Comparison of ENCODE assay signal across 1 cellular context in the genomic region with DNA sequence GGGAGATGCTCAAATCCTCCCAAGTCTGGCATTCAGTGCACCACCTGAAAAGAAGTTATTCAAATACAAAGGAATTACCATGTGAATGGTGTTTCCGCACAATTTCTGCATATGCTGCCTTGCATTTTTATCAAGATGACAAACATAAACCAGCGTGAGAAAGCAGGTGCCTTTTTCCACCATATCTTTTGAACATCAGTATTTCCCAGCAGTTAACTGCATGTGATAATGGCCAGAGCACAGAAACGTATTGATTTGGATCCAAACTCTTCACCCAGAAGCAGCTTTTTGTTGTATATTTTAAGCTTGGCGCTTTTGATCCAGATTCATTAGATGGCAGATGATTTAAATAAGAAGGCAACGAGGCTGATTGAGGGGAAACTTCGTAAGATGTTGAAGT.
TF ChIP-seq lines count a peak whose summit lies in the region.

No MANE protein-coding gene starts in this region.

TF ChIP-seq in SK-N-SH, 30 proteins besides CTCF, POLR2A, EP300 and RAD21 (continued from another document):
- TF ChIP-seq MEF2A (IDR thresholded peaks at IDR 0.05; ENCODE audit: borderline replicate concordance, low read depth) (no peak), CHD2 (IDR thresholded peaks at IDR 0.05; ENCODE audit: low read length, partially characterized antibody) (peak; percentile 17), SIN3A (IDR thresholded peaks at IDR 0.05; ENCODE audit: borderline replicate concordance, low read depth, low read length) (no peak), TCF12 (IDR thresholded peaks at IDR 0.05) (no peak), TAF1 (IDR thresholded peaks at IDR 0.05; ENCODE audit: borderline replicate concordance, low read depth, low read length) (no peak), POLR2AphosphoS5 (IDR thresholded peaks at IDR 0.05; ENCODE audit: low read depth, low read length) (no peak), YY1 (IDR thresholded peaks at IDR 0.05; ENCODE audit: low read depth) (no peak), FOSL2 (IDR thresholded peaks at IDR 0.05; ENCODE audit: borderline replicate concordance, low read depth) (no peak), RXRA (IDR thresholded peaks at IDR 0.05; ENCODE audit: borderline replicate concordance, low read depth) (no peak), FOXM1 (IDR thresholded peaks at IDR 0.05; ENCODE audit: low read depth) (no peak), GATA2 (CRISPR knock-in tag; IDR thresholded peaks at IDR 0.05) (peak; percentile 93), TEAD4 (IDR thresholded peaks at IDR 0.05; ENCODE audit: borderline replicate concordance, insufficient read depth) (no peak), NFIC (IDR thresholded peaks at IDR 0.05; ENCODE audit: borderline replicate concordance) (no peak)
- TF ChIP-seq, protein P1, sequence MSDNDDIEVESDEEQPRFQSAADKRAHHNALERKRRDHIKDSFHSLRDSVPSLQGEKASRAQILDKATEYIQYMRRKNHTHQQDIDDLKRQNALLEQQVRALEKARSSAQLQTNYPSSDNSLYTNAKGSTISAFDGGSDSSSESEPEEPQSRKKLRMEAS (IDR thresholded peaks at IDR 0.05; ENCODE audit: low read depth) = no peak
- TF ChIP-seq, protein P2, sequence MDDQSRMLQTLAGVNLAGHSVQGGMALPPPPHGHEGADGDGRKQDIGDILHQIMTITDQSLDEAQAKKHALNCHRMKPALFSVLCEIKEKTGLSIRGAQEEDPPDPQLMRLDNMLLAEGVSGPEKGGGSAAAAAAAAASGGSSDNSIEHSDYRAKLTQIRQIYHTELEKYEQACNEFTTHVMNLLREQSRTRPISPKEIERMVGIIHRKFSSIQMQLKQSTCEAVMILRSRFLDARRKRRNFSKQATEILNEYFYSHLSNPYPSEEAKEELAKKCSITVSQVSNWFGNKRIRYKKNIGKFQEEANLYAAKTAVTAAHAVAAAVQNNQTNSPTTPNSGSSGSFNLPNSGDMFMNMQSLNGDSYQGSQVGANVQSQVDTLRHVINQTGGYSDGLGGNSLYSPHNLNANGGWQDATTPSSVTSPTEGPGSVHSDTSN (IDR thresholded peaks at IDR 0.05) = no peak
- TF ChIP-seq, protein P3, sequence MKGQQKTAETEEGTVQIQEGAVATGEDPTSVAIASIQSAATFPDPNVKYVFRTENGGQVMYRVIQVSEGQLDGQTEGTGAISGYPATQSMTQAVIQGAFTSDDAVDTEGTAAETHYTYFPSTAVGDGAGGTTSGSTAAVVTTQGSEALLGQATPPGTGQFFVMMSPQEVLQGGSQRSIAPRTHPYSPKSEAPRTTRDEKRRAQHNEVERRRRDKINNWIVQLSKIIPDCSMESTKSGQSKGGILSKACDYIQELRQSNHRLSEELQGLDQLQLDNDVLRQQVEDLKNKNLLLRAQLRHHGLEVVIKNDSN (IDR thresholded peaks at IDR 0.05; ENCODE audit: borderline replicate concordance, low read depth) = no peak
- TF ChIP-seq, protein P4, sequence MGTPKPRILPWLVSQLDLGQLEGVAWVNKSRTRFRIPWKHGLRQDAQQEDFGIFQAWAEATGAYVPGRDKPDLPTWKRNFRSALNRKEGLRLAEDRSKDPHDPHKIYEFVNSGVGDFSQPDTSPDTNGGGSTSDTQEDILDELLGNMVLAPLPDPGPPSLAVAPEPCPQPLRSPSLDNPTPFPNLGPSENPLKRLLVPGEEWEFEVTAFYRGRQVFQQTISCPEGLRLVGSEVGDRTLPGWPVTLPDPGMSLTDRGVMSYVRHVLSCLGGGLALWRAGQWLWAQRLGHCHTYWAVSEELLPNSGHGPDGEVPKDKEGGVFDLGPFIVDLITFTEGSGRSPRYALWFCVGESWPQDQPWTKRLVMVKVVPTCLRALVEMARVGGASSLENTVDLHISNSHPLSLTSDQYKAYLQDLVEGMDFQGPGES (IDR thresholded peaks at IDR 0.05; ENCODE audit: low read depth, low read length) = no peak
TF ChIP-seq in SK-N-SH: peak in this region for 5.
